10 cellular contexts compared by ENCODE assay signal in genomic region chr2:159202568-159203071, GRCh38.
DNase-seq lines count a peak whose midpoint lies in the region; ATAC-seq, FAIRE-seq and TF ChIP-seq lines count a peak whose summit lies in the region.
"Had no signal": no experiment of that assay in that cellular context is flagged by ENCODE, and none has a peak within 500 bp of the region (broad histone marks: within the 10 kb centered on the region; RNA-seq: fewer than 3 reads in every experiment).

No MANE protein-coding gene starts in this region.

- no peaks in the 10 kb centered on the region for H3K27me3 ChIP-seq in hepatocyte
- no peaks in the 10 kb centered on the region for H3K27me3 ChIP-seq in gastrocnemius medialis

- no peak for TF ChIP-seq POLR2A in gastrocnemius medialis (IDR thresholded peaks at IDR 0.05)
- TF ChIP-seq POLR2A in GM12892 (IDR thresholded peaks at IDR 0.05; ENCODE audit: low read depth, low read length) = no peak

- no peaks in the 10 kb centered on the region for H3K9me3 ChIP-seq in hepatocyte (ENCODE audit: low read depth)
- H3K9me3 ChIP-seq in gastrocnemius medialis = no peaks in the 10 kb centered on the region

- peaks cover 6% of the 10 kb centered on the region for H3K27me3 Mint-ChIP-seq in brain
- H3K27me3 Mint-ChIP-seq in progenitor cell of endocrine pancreas = no peaks in the 10 kb centered on the region

- H3K4me2 ChIP-seq in hepatocyte = peak overlapping the region; percentile 23

- H3K4me1 Mint-ChIP-seq in brain = peaks cover 65% of the 10 kb centered on the region
- H3K4me1 Mint-ChIP-seq in progenitor cell of endocrine pancreas (ENCODE audit: low read depth) = peaks cover 10% of the 10 kb centered on the region

- no peaks in the 10 kb centered on the region for H3K9me2 ChIP-seq in hepatocyte (replicated peaks; ENCODE audit: insufficient read depth)

- ATAC-seq in gastrocnemius medialis = peak; percentile 42 to 43
- no peak for ATAC-seq in GM21381 (IDR thresholded peaks at IDR 0.05; ENCODE audit: unreplicated experiment)
- ATAC-seq in GM18861 (IDR thresholded peaks at IDR 0.05; ENCODE audit: unreplicated experiment) = no peak

- H3K4me3 ChIP-seq in hepatocyte (no peak overlapping the region), gastrocnemius medialis (no peak overlapping the region)

- DNase-seq in H4 (ENCODE audit: low spot score) = peak; percentile 49
- peak; percentile 61 for DNase-seq in hepatocyte (ENCODE audit: low spot score)
- no peak for DNase-seq in gastrocnemius medialis
- no peak for DNase-seq in GM12892 (ENCODE audit: insufficient read length)
- no peak for DNase-seq in progenitor cell of endocrine pancreas (ENCODE audit: low spot score, unreplicated experiment)
- DNase-seq: kidney, NCI-H526 treated with DMSO at 0.1 percent for 48 hours had no signal

- H3K79me2 ChIP-seq in hepatocyte = no peaks in the 10 kb centered on the region

- H4K20me1 ChIP-seq in hepatocyte (ENCODE audit: insufficient read depth, poor library complexity, severe bottlenecking) = no peaks in the 10 kb centered on the region

- WGBS in hepatocyte (ENCODE audit: low lambda C conversion rate, missing lambda C conversion rate) = 51% methylated on average over 4 of the region's 4 CpGs

- no peak overlapping the region for H3K4me3 Mint-ChIP-seq in brain
- H3K4me3 Mint-ChIP-seq in progenitor cell of endocrine pancreas (ENCODE audit: low read depth) = no peak overlapping the region

- FAIRE-seq in GM12892 (lab: Jason Lieb, UNC) = no peak
- FAIRE-seq: kidney had no signal

- H2AFZ ChIP-seq in hepatocyte = no peak overlapping the region

- no peaks in the 10 kb centered on the region for H3K36me3 ChIP-seq in hepatocyte (replicated peaks; ENCODE audit: insufficient read depth, low read depth)
- H3K36me3 ChIP-seq in gastrocnemius medialis = no peaks in the 10 kb centered on the region

- no peaks in the 10 kb centered on the region for H3K4me1 ChIP-seq in hepatocyte (ENCODE audit: insufficient read depth)
- peaks cover 0 to 4% of the 10 kb centered on the region in 2 donors for H3K4me1 ChIP-seq in gastrocnemius medialis

- H3K27ac Mint-ChIP-seq in brain (peak overlapping the region in 3 of 5 experiments; percentile 20 to 76 (median 42)), progenitor cell of endocrine pancreas (no peak overlapping the region)

- in situ Hi-C loops in gastrocnemius medialis (cut with MboI; ENCODE audit: low sequenced_read_pairs in 4 of 4) = no loop called here

- H3K9me3 Mint-ChIP-seq in brain (peaks cover 0 to 2% (median 0%) of the 10 kb centered on the region in 5 experiments), progenitor cell of endocrine pancreas (ENCODE audit: low read depth) (no peaks in the 10 kb centered on the region)

- intact Hi-C loops in gastrocnemius medialis (cut with DNase I; ENCODE audit: low total_unique reads) = no loop called here

- H3K27ac ChIP-seq in hepatocyte = peak overlapping the region; percentile 5
- no peak overlapping the region for H3K27ac ChIP-seq in gastrocnemius medialis

- TF ChIP-seq CTCF in brain (conservative IDR thresholded peaks at IDR 0.05) = no peak
- no peak for TF ChIP-seq CTCF in hepatocyte (IDR thresholded peaks at IDR 0.05; ENCODE audit: poor library complexity)
- TF ChIP-seq CTCF in gastrocnemius medialis (IDR thresholded peaks at IDR 0.05 in 4 of 5, conservative IDR thresholded peaks at IDR 0.05 in 1 of 5) = no peak
- no peak for TF ChIP-seq CTCF in progenitor cell of endocrine pancreas (IDR thresholded peaks at IDR 0.05; ENCODE audit: unreplicated experiment)

- H3K36me3 Mint-ChIP-seq in brain (peaks cover 9% of the 10 kb centered on the region), progenitor cell of endocrine pancreas (ENCODE audit: insufficient read depth) (peaks cover 14% of the 10 kb centered on the region)

Comparison
In these comparisons a context has a peak if more than half of its experiments do, and no peak if none do; other contexts are left out.
1. DNase-seq: peak in H4 (single experiment) and hepatocyte (single experiment); none in gastrocnemius medialis (0 of 2), GM12892 (single experiment) and progenitor cell of endocrine pancreas (single experiment).
2. ATAC-seq: peak in gastrocnemius medialis (2 of 2); none in GM21381 (single experiment) and GM18861 (single experiment).